In the genomic region with DNA sequence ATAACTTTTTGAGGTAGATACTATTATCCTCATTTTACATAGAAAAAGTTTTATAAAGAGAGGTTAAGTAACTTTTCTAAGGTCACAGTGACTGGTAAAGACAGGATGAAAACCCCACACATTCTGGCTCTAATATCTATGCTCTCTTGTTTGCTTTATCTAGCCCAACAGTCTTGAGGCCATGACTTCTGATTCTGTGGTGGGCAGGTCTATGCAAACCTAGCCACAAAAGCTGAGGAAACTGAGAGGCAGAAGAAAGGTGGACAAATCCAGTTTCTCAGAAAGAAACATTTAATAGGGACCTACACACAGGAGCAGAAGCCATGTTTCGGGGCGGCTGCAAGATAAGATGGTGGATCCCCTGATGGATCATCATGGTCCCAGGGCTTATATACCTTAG, we compare ENCODE assay signal across 1 cellular context.
TF ChIP-seq lines count a peak whose summit lies in the region.

No MANE protein-coding gene starts in this region.

TF ChIP-seq in endothelial cell of umbilical vein, 7 proteins besides CTCF, POLR2A, EP300 and RAD21:
- no peak for TF ChIP-seq FOS (IDR thresholded peaks at IDR 0.05; ENCODE audit: borderline replicate concordance, insufficient read depth, low read length)
- TF ChIP-seq MYC (IDR thresholded peaks at IDR 0.05; ENCODE audit: low read depth, low read length): no peak
- no peak for TF ChIP-seq JUN (IDR thresholded peaks at IDR 0.05; ENCODE audit: borderline replicate concordance, insufficient read depth, insufficient read length, low read depth)
- TF ChIP-seq EZH2 (IDR thresholded peaks at IDR 0.05; ENCODE audit: borderline replicate concordance, low read depth, low read length, severe bottlenecking): no peak
- TF ChIP-seq GATA2 (IDR thresholded peaks at IDR 0.05; ENCODE audit: insufficient read depth, insufficient read length, low read depth, low read length): no peak
- TF ChIP-seq POLR2AphosphoS5 (IDR thresholded peaks at IDR 0.05; ENCODE audit: insufficient read depth, low read depth, low read length): no peak
- TF ChIP-seq, protein P1, sequence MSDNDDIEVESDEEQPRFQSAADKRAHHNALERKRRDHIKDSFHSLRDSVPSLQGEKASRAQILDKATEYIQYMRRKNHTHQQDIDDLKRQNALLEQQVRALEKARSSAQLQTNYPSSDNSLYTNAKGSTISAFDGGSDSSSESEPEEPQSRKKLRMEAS (IDR thresholded peaks at IDR 0.05; ENCODE audit: insufficient read depth, insufficient read length): no peak
